22 cellular contexts compared by ENCODE assay signal in genomic region chr11:89443366-89444303, GRCh38. TPM values are rescaled to one million over a fixed set of nuclear protein-coding genes. Genes with fewer than 3 reads are reported as not detected.
DNase-seq lines count a peak whose midpoint lies in the region; ATAC-seq and TF ChIP-seq lines count a peak whose summit lies in the region.
"Had no signal": no experiment of that assay in that cellular context is flagged by ENCODE, and none has a peak within 500 bp of the region (broad histone marks: within the 10 kb centered on the region; RNA-seq: fewer than 3 reads in every experiment).

No MANE protein-coding gene starts in this region.

- no peak for TF ChIP-seq CTCF in brain (conservative IDR thresholded peaks at IDR 0.05)
- TF ChIP-seq CTCF in lower lobe of right lung (IDR thresholded peaks at IDR 0.05) = no peak
- no peak for TF ChIP-seq CTCF in vagina (IDR thresholded peaks at IDR 0.05)

- no peaks in the 10 kb centered on the region for H3K4me1 ChIP-seq in lower lobe of right lung
- H3K4me1 ChIP-seq in vagina = no peaks in the 10 kb centered on the region
- H3K4me1 ChIP-seq: BLaER1 had no signal

- peaks cover 42% of the 10 kb centered on the region for H3K4me1 Mint-ChIP-seq in brain
- H3K4me1 Mint-ChIP-seq: CD8-positive, alpha-beta memory T cell had no signal

- H3K9me3 ChIP-seq in lower lobe of right lung (no peaks in the 10 kb centered on the region), vagina (no peaks in the 10 kb centered on the region)
- H3K9me3 ChIP-seq: BLaER1 had no signal

- H3K27ac ChIP-seq in lower lobe of right lung (no peak overlapping the region), vagina (no peak overlapping the region)
- H3K27ac ChIP-seq: 22Rv1, BLaER1, HL-60, RWPE1 had no signal

- H3K36me3 ChIP-seq in lower lobe of right lung = no peaks in the 10 kb centered on the region
- no peaks in the 10 kb centered on the region for H3K36me3 ChIP-seq in vagina
- H3K36me3 ChIP-seq: BLaER1 had no signal

- intact Hi-C loops in lower lobe of right lung (cut with DNase I) = no loop called here
- intact Hi-C loops in vagina (cut with DNase I) = no loop called here

- peak overlapping the region in 4 of 5 experiments; percentile 53 to 83 (median 70) for H3K27ac Mint-ChIP-seq in brain
- H3K27ac Mint-ChIP-seq: CD8-positive, alpha-beta memory T cell had no signal

- peak overlapping the region in 4 of 5 experiments; percentile 19 to 74 (median 36) for H3K4me3 Mint-ChIP-seq in brain
- H3K4me3 Mint-ChIP-seq: CD8-positive, alpha-beta memory T cell had no signal

- H3K4me3 ChIP-seq in lower lobe of right lung = no peak overlapping the region
- no peak overlapping the region for H3K4me3 ChIP-seq in vagina
- H3K4me3 ChIP-seq: BLaER1 had no signal

- peaks cover 4 to 13% (median 12%) of the 10 kb centered on the region in 5 experiments for H3K9me3 Mint-ChIP-seq in brain

- ATAC-seq in lower lobe of right lung = no peak

- no peak for TF ChIP-seq POLR2A in vagina (IDR thresholded peaks at IDR 0.05)

- H3K27me3 Mint-ChIP-seq in brain = peaks cover 4% of the 10 kb centered on the region
- H3K27me3 Mint-ChIP-seq: CD8-positive, alpha-beta memory T cell had no signal

- DNase-seq in NCI-H1417 (lab: John Stamatoyannopoulos, UW) = peak; percentile 7 to 46 (median 13)
- no peak for DNase-seq in NCI-H1417 treated with DMSO at 0.1 percent for 48 hours (lab: John Stamatoyannopoulos, UW)
- peak; percentile 15 for DNase-seq in left kidney (ENCODE audit: low read depth, low spot score)
- DNase-seq in renal cortical epithelial cell (ENCODE audit: low read depth) = peak; percentile 68
- no peak for DNase-seq in NCI-H526 treated with DMSO at 0.1 percent for 48 hours (lab: John Stamatoyannopoulos, UW)
- DNase-seq in lower lobe of right lung = no peak
- no peak for DNase-seq in vagina (ENCODE audit: extremely low spot score in 2 of 2)
- DNase-seq: CD8-positive, alpha-beta memory T cell; GF-D8; GOT3; KBM-7; NCI-H1048; NCI-H1694 treated with DMSO at 0.1 percent for 48 hours; NCI-H2171; NCI-H446 treated with DMSO at 0.1 percent for 48 hours; NK-92 treated with Interleukin-12 subunit alpha and Interleukin-12 subunit beta, amount 100 ng/mL, for 24 hours; OCI-M1 had no signal

- peaks cover 17% of the 10 kb centered on the region for H3K36me3 Mint-ChIP-seq in brain
- H3K36me3 Mint-ChIP-seq: CD8-positive, alpha-beta memory T cell had no signal

- no peaks in the 10 kb centered on the region for H3K27me3 ChIP-seq in lower lobe of right lung (ENCODE audit: low read depth)
- H3K27me3 ChIP-seq in vagina = no peaks in the 10 kb centered on the region
- H3K27me3 ChIP-seq: BLaER1 had no signal

RNA-seq across cellular contexts. Expression of gene NOX4, which starts 47.5 kb away (rescaled TPM):
- polyA plus RNA-seq in brain (ENCODE audit: insufficient read depth, low read depth, low replicate concordance) = 2.1 TPM
- total RNA-seq in renal cortical epithelial cell (6.9 and 26.8 TPM in 2 replicates), lower lobe of right lung (4.3 TPM), vagina (9.8 TPM)
- total RNA-seq: CD8-positive, alpha-beta memory T cell had no signal
- polyA plus RNA-seq: CD8-positive, alpha-beta memory T cell had no signal

Comparison
In these comparisons a context has a peak if more than half of its experiments do, and no peak if none do; other contexts are left out.
1. DNase-seq: peak in NCI-H1417 (3 of 3), left kidney (single experiment) and renal cortical epithelial cell (single experiment); none in NCI-H1417 treated with DMSO at 0.1 percent for 48 hours (single experiment), NCI-H526 treated with DMSO at 0.1 percent for 48 hours (single experiment), lower lobe of right lung (single experiment) and vagina (0 of 2).